ENCODE assay signal across 12 cellular contexts in the genomic region with DNA sequence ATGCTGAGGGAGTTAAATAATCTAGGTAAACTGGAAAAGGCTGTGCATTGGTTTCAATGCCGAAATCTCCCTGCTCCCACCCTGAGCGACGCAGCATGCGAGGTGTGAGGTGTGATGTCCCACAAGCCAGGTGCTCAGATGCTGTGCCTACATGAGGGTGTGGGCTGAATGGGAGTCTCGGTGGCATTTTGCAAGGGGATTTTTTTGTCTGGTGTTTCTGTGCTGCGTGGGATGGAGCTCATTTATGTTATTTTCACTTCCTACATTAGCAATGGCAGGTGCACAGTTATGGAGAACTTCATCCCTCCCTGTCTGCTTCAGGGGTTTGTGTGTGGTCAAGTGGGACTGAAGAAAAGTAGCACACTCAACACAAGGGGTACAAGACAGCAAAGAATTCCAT.
A peak's percentile ranks its signal among the peaks of the same experiment; 100 is the strongest.
DNase-seq lines count a peak whose midpoint lies in the region; ATAC-seq and TF ChIP-seq lines count a peak whose summit lies in the region.
"Had no signal": no experiment of that assay in that cellular context is flagged by ENCODE, and none has a peak within 500 bp of the region (broad histone marks: within the 10 kb centered on the region; RNA-seq: fewer than 3 reads in every experiment).

No MANE protein-coding gene starts in this region.

- TF ChIP-seq CTCF in OCI-LY3 (IDR thresholded peaks at IDR 0.05; ENCODE audit: low read depth, low read length) (no peak), colonic mucosa (IDR thresholded peaks at IDR 0.05) (no peak)

- peak; percentile 93 for ATAC-seq in GM18517 (IDR thresholded peaks at IDR 0.05; ENCODE audit: unreplicated experiment)
- peak; percentile 67 for ATAC-seq in GM21381 (IDR thresholded peaks at IDR 0.05; ENCODE audit: unreplicated experiment)
- peak; percentile 51 for ATAC-seq in HG02981 (IDR thresholded peaks at IDR 0.05; ENCODE audit: unreplicated experiment)
- ATAC-seq: Panc1, right lobe of liver had no signal

- no peaks in the 10 kb centered on the region for H3K79me2 ChIP-seq in OCI-LY3 (ENCODE audit: low read length)

- intact Hi-C loops in colonic mucosa (cut with DNase I): no loop called here

- H3K9me3 ChIP-seq in OCI-LY3 (ENCODE audit: insufficient read depth, low read length): no peaks in the 10 kb centered on the region
- H3K9me3 ChIP-seq in colonic mucosa: no peaks in the 10 kb centered on the region
- H3K9me3 ChIP-seq in HAP-1: no peaks in the 10 kb centered on the region
- H3K9me3 ChIP-seq: right lobe of liver had no signal

- peaks cover 80% of the 10 kb centered on the region for H3K4me1 ChIP-seq in OCI-LY3 (ENCODE audit: low read length)
- no peaks in the 10 kb centered on the region for H3K4me1 ChIP-seq in colonic mucosa
- H3K4me1 ChIP-seq in HAP-1: no peaks in the 10 kb centered on the region
- H3K4me1 ChIP-seq: right lobe of liver had no signal

- H3K27ac ChIP-seq in OCI-LY3 (ENCODE audit: low read length) (peak overlapping the region; percentile 92), colonic mucosa (no peak overlapping the region)
- H3K27ac ChIP-seq: right lobe of liver had no signal

- H3K4me2 ChIP-seq in OCI-LY3 (ENCODE audit: low read length): peak overlapping the region; percentile 56

- H3K36me3 ChIP-seq in OCI-LY3 (replicated peaks; ENCODE audit: low read depth, low read length) (peaks cover 5% of the 10 kb centered on the region), colonic mucosa (no peaks in the 10 kb centered on the region), HAP-1 (replicated peaks) (no peaks in the 10 kb centered on the region)
- H3K36me3 ChIP-seq: right lobe of liver had no signal

- in situ Hi-C loops in HAP-1 (cut with MboI; ENCODE audit: low sequenced_read_pairs): no loop called here

- H2AFZ ChIP-seq in OCI-LY3 (ENCODE audit: low read depth, low read length): no peak overlapping the region

- H4K20me1 ChIP-seq in OCI-LY3 (ENCODE audit: insufficient read depth, low read length): no peaks in the 10 kb centered on the region

- H3K4me3 ChIP-seq in OCI-LY3 (ENCODE audit: low read length): peak overlapping the region; percentile 13
- H3K4me3 ChIP-seq in colonic mucosa: no peak overlapping the region
- H3K4me3 ChIP-seq in HAP-1: no peak overlapping the region
- H3K4me3 ChIP-seq: right lobe of liver had no signal

- H3K9ac ChIP-seq in OCI-LY3 (ENCODE audit: low read length) (peak overlapping the region; percentile 81), colonic mucosa (ENCODE audit: low read depth in 2 of 2, low read length in 2 of 2) (no peak overlapping the region)

- no peaks in the 10 kb centered on the region for H3K27me3 ChIP-seq in OCI-LY3 (ENCODE audit: low read depth, low read length)
- H3K27me3 ChIP-seq in colonic mucosa: no peaks in the 10 kb centered on the region
- no peaks in the 10 kb centered on the region for H3K27me3 ChIP-seq in HAP-1 (ENCODE audit: low read depth)
- H3K27me3 ChIP-seq: right lobe of liver had no signal

- DNase-seq in colonic mucosa (no peak), HAP-1 (ENCODE audit: low spot score in 2 of 2) (no peak), NCI-H2107 (lab: John Stamatoyannopoulos, UW) (no peak)
- no peak for DNase-seq in activated CD4-positive, alpha-beta T cell treated with anti-CD3 and anti-CD28 coated beads for 1 hour
- DNase-seq: C1 segment of cervical spinal cord, NCI-H1930, right lobe of liver had no signal
